13 cellular contexts compared by ENCODE assay signal in the genomic region with DNA sequence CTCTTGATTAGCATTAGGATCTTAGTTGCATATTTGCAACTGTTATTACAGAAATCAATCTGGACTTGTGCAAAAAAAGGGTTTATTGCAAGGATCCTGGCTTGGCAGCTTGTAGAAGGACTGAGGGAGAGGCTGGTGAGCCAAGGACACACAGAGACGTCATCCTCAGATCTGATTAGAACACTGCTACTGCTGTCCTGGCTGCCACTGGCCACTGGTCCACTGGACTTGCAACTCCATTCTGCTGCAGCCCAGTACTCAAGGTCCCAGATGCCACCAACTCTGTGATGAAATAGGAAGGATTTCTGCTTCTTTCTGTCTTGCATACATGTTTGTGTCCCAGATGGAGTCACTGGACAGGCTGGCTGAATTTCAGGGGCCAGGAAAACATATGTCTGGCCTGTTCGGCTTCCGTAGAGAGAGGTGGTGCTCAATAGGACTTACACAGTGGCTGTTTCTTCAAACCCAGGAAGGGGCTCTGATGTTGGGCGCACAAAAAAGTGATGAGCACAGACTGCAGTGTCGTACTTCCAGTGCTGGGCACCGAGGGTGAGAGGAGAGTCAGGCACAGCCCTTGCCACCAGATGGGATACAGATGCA.
"Had no signal": no experiment of that assay in that cellular context is flagged by ENCODE, and none has a peak within 500 bp of the region (broad histone marks: within the 10 kb centered on the region; RNA-seq: fewer than 3 reads in every experiment).

No MANE protein-coding gene starts in this region.

- H3K4me1 Mint-ChIP-seq: mesothelial cell of epicardium, neural crest cell had no signal

- H3K4me3 Mint-ChIP-seq: mesothelial cell of epicardium, neural crest cell had no signal

- H3K27me3 ChIP-seq: breast epithelium, stomach had no signal

- H3K36me3 ChIP-seq: breast epithelium, stomach, thoracic aorta had no signal

- H3K4me3 ChIP-seq: breast epithelium, SK-N-MC, stomach, thoracic aorta had no signal

- H3K36me3 Mint-ChIP-seq: mesothelial cell of epicardium had no signal

- H3K27ac ChIP-seq: breast epithelium, SK-N-MC, thoracic aorta had no signal

- H3K4me1 ChIP-seq: breast epithelium had no signal

- DNase-seq: activated naive CD4-positive, alpha-beta T cell; aorta; hippocampal formation; stimulated activated CD4-positive, alpha-beta T cell treated with anti-CD3 and anti-CD28 coated beads, Interleukin-12 subunit alpha, Interleukin-12 subunit beta, amount 100 ng/mL, for 4 hours; stimulated activated CD4-positive, alpha-beta T cell treated with anti-CD3 and anti-CD28 coated beads, Interleukin-2, amount 100 ng/mL, for 24 hours; stomach; T-helper 9 cell had no signal

- H3K27ac Mint-ChIP-seq: mesothelial cell of epicardium had no signal

- ATAC-seq: activated CD4-positive, CD25-positive, alpha-beta regulatory T cell treated with anti-CD3 and anti-CD28 coated beads, Interleukin-2, amount 50 U/mL, for 24 hours had no signal
